Comparison of ENCODE assay signal across 13 cellular contexts in the genomic region with DNA sequence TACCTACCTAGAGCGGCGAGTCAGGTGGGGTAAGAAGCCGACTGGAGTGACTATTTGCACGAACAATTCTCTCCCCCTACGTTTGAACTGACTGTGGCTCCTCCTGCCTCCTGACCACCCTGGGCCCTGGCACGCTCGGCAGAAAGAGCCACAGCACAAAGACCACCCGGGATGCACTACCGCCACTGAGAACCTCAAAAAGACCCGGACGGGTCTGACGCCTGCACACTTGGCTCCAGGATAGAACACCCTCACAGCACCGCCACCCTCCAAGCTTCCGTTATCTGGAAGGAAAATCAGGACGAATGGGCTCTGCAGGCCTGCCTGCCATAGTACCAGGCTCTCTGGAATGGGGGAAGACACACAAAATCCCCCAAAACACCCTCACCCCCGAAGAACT. TPM values are rescaled to one million over a fixed set of nuclear protein-coding genes. Genes with fewer than 3 reads are reported as not detected.
A peak's percentile ranks its signal among the peaks of the same experiment; 100 is the strongest.
DNase-seq lines count a peak whose midpoint lies in the region; ATAC-seq and TF ChIP-seq lines count a peak whose summit lies in the region.
"Had no signal": no experiment of that assay in that cellular context is flagged by ENCODE, and none has a peak within 500 bp of the region (broad histone marks: within the 10 kb centered on the region; RNA-seq: fewer than 3 reads in every experiment).

No MANE protein-coding gene starts in this region.

- H3K27me3 ChIP-seq in stomach smooth muscle (ENCODE audit: control insufficient read depth in 1 of 2, insufficient read depth in 2 of 2, low read length in 2 of 2), result no peaks in the 10 kb centered on the region
- no peaks in the 10 kb centered on the region for H3K27me3 ChIP-seq in upper lobe of left lung
- H3K27me3 ChIP-seq: brain microvascular endothelial cell, heart left ventricle had no signal

- H3K27ac Mint-ChIP-seq in activated naive CD8-positive, alpha-beta T cell treated with anti-CD3 and anti-CD28 coated beads, Interleukin-2, amount 10 ng/mL, durations not matched to agents 7 days and 5 days, result peak overlapping the region; percentile 4
- H3K27ac Mint-ChIP-seq in mesothelial cell of epicardium, result no peak overlapping the region

- no peak for TF ChIP-seq POLR2A in upper lobe of left lung (IDR thresholded peaks at IDR 0.05)

- H3K9me3 Mint-ChIP-seq in activated naive CD8-positive, alpha-beta T cell treated with anti-CD3 and anti-CD28 coated beads, Interleukin-2, amount 10 ng/mL, durations not matched to agents 7 days and 5 days, result no peaks in the 10 kb centered on the region
- peaks cover under 1% of the 10 kb centered on the region for H3K9me3 Mint-ChIP-seq in mesothelial cell of epicardium

- POLR2A ChIA-PET in activated naive CD8-positive, alpha-beta T cell treated with anti-CD3 and anti-CD28 coated beads, Interleukin-2, amount 10 ng/mL, durations not matched to agents 7 days and 5 days (lab: Charles Lee), result no interaction called here

- H3K4me1 ChIP-seq in stomach smooth muscle (ENCODE audit: control insufficient read depth, insufficient read depth, low read length) (peaks cover 29% of the 10 kb centered on the region), upper lobe of left lung (peaks cover 27 to 49% (median 36%) of the 10 kb centered on the region in 4 donors)

- ATAC-seq in Right ventricle myocardium superior (ENCODE audit: poor library complexity) (no peak), upper lobe of left lung (ENCODE audit: low FRiP score in 2 of 2) (no peak)
- ATAC-seq in activated naive CD8-positive, alpha-beta T cell treated with anti-CD3 and anti-CD28 coated beads, Interleukin-2, amount 10 ng/mL, durations not matched to agents 7 days and 5 days (ENCODE audit: low read depth), result no peak

- no peak for TF ChIP-seq EP300 in upper lobe of left lung (IDR thresholded peaks at IDR 0.05)

- H3K36me3 Mint-ChIP-seq in activated naive CD8-positive, alpha-beta T cell treated with anti-CD3 and anti-CD28 coated beads, Interleukin-2, amount 10 ng/mL, durations not matched to agents 7 days and 5 days, result peaks cover 2% of the 10 kb centered on the region
- peaks cover 3% of the 10 kb centered on the region for H3K36me3 Mint-ChIP-seq in mesothelial cell of epicardium

- intact Hi-C loops in cardiac septum (cut with DNase I), result loop anchor here (10.0 kb wide), 1 partner anchor 165 kb away; no protein-coding TSS in a partner anchor
- intact Hi-C loops in Right ventricle myocardium superior (cut with DNase I), result no loop called here

- DNase-seq in cardiac septum (ENCODE audit: low spot score) (peak; percentile 43), Right ventricle myocardium superior (no peak), mesothelial cell of epicardium (ENCODE audit: low spot score in 2 of 2, unreplicated experiment in 2 of 2) (no peak), nucleus accumbens (lab: John Stamatoyannopoulos, UW) (no peak), upper lobe of left lung (no peak), superior temporal gyrus (ENCODE audit: extremely low spot score) (no peak)
- no peak for DNase-seq in activated naive CD8-positive, alpha-beta T cell treated with anti-CD3 and anti-CD28 coated beads, Interleukin-2, amount 10 ng/mL, durations not matched to agents 7 days and 5 days
- DNase-seq: brain microvascular endothelial cell; NCI-H524; stimulated activated CD4-positive, alpha-beta T cell treated with anti-CD3 and anti-CD28 coated beads, Interleukin-15, amount 100 ng/mL, for 24 hours; stimulated activated CD8-positive, alpha-beta memory T cell treated with anti-CD3 and anti-CD28 coated beads, Interleukin-4, amount 100 ng/mL, for 48 hours had no signal

- WGBS in upper lobe of left lung, 2 donors, result 90 to 92% methylated on average over 9 to 16 of the region's 16 CpGs

- H3K36me3 ChIP-seq in stomach smooth muscle (ENCODE audit: control insufficient read depth in 2 of 2, insufficient read depth in 2 of 2, low read length in 2 of 2), result peaks cover 0 to 8% of the 10 kb centered on the region in 2 donors
- peaks cover 0 to 33% (median 16%) of the 10 kb centered on the region in 4 donors for H3K36me3 ChIP-seq in upper lobe of left lung
- H3K36me3 ChIP-seq: brain microvascular endothelial cell had no signal

- H3K4me1 Mint-ChIP-seq in activated naive CD8-positive, alpha-beta T cell treated with anti-CD3 and anti-CD28 coated beads, Interleukin-2, amount 10 ng/mL, durations not matched to agents 7 days and 5 days, result peaks cover 13% of the 10 kb centered on the region
- H3K4me1 Mint-ChIP-seq in mesothelial cell of epicardium, result peaks cover 20% of the 10 kb centered on the region

- peak overlapping the region; percentile 30 for H3K4me3 Mint-ChIP-seq in activated naive CD8-positive, alpha-beta T cell treated with anti-CD3 and anti-CD28 coated beads, Interleukin-2, amount 10 ng/mL, durations not matched to agents 7 days and 5 days
- peak overlapping the region; percentile 100 for H3K4me3 Mint-ChIP-seq in mesothelial cell of epicardium

- TF ChIP-seq CTCF in mesothelial cell of epicardium (IDR thresholded peaks at IDR 0.05; ENCODE audit: unreplicated experiment) (no peak), upper lobe of left lung (IDR thresholded peaks at IDR 0.05) (no peak)

- no peaks in the 10 kb centered on the region for H3K9me3 ChIP-seq in stomach smooth muscle (ENCODE audit: control insufficient read depth in 2 of 2, low read length in 2 of 2)
- H3K9me3 ChIP-seq in upper lobe of left lung, result no peaks in the 10 kb centered on the region
- H3K9me3 ChIP-seq: heart left ventricle had no signal

- H3K4me3 ChIP-seq in stomach smooth muscle (ENCODE audit: low read length in 2 of 2) (peak overlapping the region; percentile 81 to 93), upper lobe of left lung (peak overlapping the region in 1 of 4 donors; percentile 97)

- H3K9ac ChIP-seq in stomach smooth muscle (ENCODE audit: low read length in 2 of 2), result no peak overlapping the region

- H3K27me3 Mint-ChIP-seq in activated naive CD8-positive, alpha-beta T cell treated with anti-CD3 and anti-CD28 coated beads, Interleukin-2, amount 10 ng/mL, durations not matched to agents 7 days and 5 days, result peaks cover 2% of the 10 kb centered on the region
- H3K27me3 Mint-ChIP-seq in mesothelial cell of epicardium (ENCODE audit: low read depth), result peaks cover 17% of the 10 kb centered on the region

- H3K27ac ChIP-seq in stomach smooth muscle (ENCODE audit: low read length) (no peak overlapping the region), upper lobe of left lung (peak overlapping the region in 2 of 4 donors; percentile 2 to 37)
- H3K27ac ChIP-seq: brain microvascular endothelial cell had no signal

RNA-seq across cellular contexts. Expression of a gene that starts 2.2 kb away (rescaled TPM):
- total RNA-seq in cardiac septum, result 275 TPM
- total RNA-seq in Right ventricle myocardium superior, result 280 TPM
- total RNA-seq in activated naive CD8-positive, alpha-beta T cell treated with anti-CD3 and anti-CD28 coated beads, Interleukin-2, amount 10 ng/mL, durations not matched to agents 7 days and 5 days, result 10 to 100 TPM; 73.1 to 76.6 TPM
- total RNA-seq in mesothelial cell of epicardium, result 116 to 121 TPM (median 118 TPM) in 3 replicates
- 100 to 1,000 TPM in 5 of 6 donors, 10 to 100 TPM in 1; 98.5 to 267 (median 251) TPM for total RNA-seq in upper lobe of left lung
